Comparison of ENCODE assay signal across 8 cellular contexts in the genomic region with DNA sequence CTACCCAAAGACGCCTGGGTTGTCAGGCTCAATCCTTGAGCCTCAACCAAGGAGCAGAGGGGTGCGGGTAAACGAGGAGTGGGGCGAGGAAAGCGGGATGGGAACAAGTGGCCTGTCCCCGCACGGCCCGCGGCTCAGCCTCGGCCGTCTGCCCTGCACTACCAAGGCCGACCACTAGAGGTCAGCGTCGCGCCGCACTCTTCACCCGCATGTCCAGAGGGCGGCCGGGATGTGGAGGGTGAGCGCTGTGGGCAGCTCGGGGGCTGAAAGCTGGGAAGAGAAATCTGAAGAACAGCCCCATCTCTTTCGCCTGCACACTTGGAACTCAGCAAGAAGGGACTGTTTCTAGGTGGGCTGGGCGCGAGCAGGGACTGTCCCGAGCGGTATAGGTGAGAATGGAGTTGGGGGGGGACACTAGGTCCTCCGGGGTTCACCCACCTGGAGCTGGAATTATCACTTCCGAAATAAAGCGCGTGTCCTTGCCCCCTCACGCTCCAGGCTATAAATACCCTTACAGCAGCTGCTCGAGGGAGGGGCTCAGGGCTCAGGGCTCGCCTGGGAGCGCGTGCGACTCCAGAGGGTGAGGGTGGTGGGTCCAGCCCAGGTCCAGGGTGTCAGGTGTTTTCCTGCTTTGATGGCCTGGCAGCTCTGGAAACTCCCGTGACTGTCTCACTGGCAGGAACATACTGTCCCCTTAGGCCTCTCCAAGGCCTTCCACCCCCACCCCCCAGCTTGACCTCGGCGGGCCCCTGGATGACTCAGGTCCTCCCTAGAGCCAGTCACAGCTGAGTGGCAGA. TPM values are rescaled to one million over a fixed set of nuclear protein-coding genes. Genes with fewer than 3 reads are reported as not detected.
A peak's percentile ranks its signal among the peaks of the same experiment; 100 is the strongest.
DNase-seq lines count a peak whose midpoint lies in the region; ATAC-seq and TF ChIP-seq lines count a peak whose summit lies in the region.

No MANE protein-coding gene starts in this region.

- no peak overlapping the region for H3K27ac Mint-ChIP-seq in activated T-helper 2 cell treated with anti-CD3 and anti-CD28 coated beads, Interferon-gamma antibody, Interleukin-2, Interleukin-4, amounts not matched to agents 10 μg/mL and 5 μg/mL and 100 μg/mL, durations not matched to agents 14 hours and 24 hours and 36 hours
- H3K27ac Mint-ChIP-seq in natural killer cell = peak overlapping the region; percentile 72 to 89
- peak overlapping the region; percentile 85 for H3K27ac Mint-ChIP-seq in stimulated activated naive B cell treated with anti-CD40 and anti-IgM and Interleukin-4, amounts not matched to agents 10 μg/mL and 1 μg/mL and 100 μg/mL, for 72 hours

- peak overlapping the region; percentile 94 for H3K4me3 Mint-ChIP-seq in activated T-helper 2 cell treated with anti-CD3 and anti-CD28 coated beads, Interferon-gamma antibody, Interleukin-2, Interleukin-4, amounts not matched to agents 10 μg/mL and 5 μg/mL and 100 μg/mL, durations not matched to agents 14 hours and 24 hours and 36 hours (ENCODE audit: low read depth)
- H3K4me3 Mint-ChIP-seq in natural killer cell = peak overlapping the region; percentile 97
- H3K4me3 Mint-ChIP-seq in stimulated activated naive B cell treated with anti-CD40 and anti-IgM and Interleukin-4, amounts not matched to agents 10 μg/mL and 1 μg/mL and 100 μg/mL, for 72 hours = peak overlapping the region; percentile 83 to 91

- H3F3A ChIP-seq in PC-9 (ENCODE audit: insufficient read depth, low read depth) = no peaks in the 10 kb centered on the region

- BruUV-seq in PC-9 (replicated peaks; lab: Mats Ljungman, UMichigan) = no TSS peak

- peak overlapping the region; percentile 93 for H3K4me2 ChIP-seq in PC-9

- no peaks in the 10 kb centered on the region for H3K27me3 ChIP-seq in PC-9 (ENCODE audit: insufficient read depth, low read depth)

- no peak overlapping the region for H3K27ac ChIP-seq in PC-9

- H3K36me3 Mint-ChIP-seq in activated T-helper 2 cell treated with anti-CD3 and anti-CD28 coated beads, Interferon-gamma antibody, Interleukin-2, Interleukin-4, amounts not matched to agents 10 μg/mL and 5 μg/mL and 100 μg/mL, durations not matched to agents 14 hours and 24 hours and 36 hours (ENCODE audit: low read depth) = no peaks in the 10 kb centered on the region
- no peaks in the 10 kb centered on the region for H3K36me3 Mint-ChIP-seq in natural killer cell
- no peaks in the 10 kb centered on the region for H3K36me3 Mint-ChIP-seq in stimulated activated naive B cell treated with anti-CD40 and anti-IgM and Interleukin-4, amounts not matched to agents 10 μg/mL and 1 μg/mL and 100 μg/mL, for 72 hours

- peaks cover 9% of the 10 kb centered on the region for H3K4me1 ChIP-seq in PC-9 (replicated peaks; ENCODE audit: insufficient read depth)

- peaks cover 25% of the 10 kb centered on the region for H3K27me3 Mint-ChIP-seq in activated T-helper 2 cell treated with anti-CD3 and anti-CD28 coated beads, Interferon-gamma antibody, Interleukin-2, Interleukin-4, amounts not matched to agents 10 μg/mL and 5 μg/mL and 100 μg/mL, durations not matched to agents 14 hours and 24 hours and 36 hours (ENCODE audit: low read depth)
- H3K27me3 Mint-ChIP-seq in natural killer cell (ENCODE audit: low read depth in 2 of 2) = peaks cover 0 to 8% of the 10 kb centered on the region in 2 donors
- peaks cover 25 to 38% of the 10 kb centered on the region in 2 donors for H3K27me3 Mint-ChIP-seq in stimulated activated naive B cell treated with anti-CD40 and anti-IgM and Interleukin-4, amounts not matched to agents 10 μg/mL and 1 μg/mL and 100 μg/mL, for 72 hours

- H3K4me1 Mint-ChIP-seq in activated T-helper 2 cell treated with anti-CD3 and anti-CD28 coated beads, Interferon-gamma antibody, Interleukin-2, Interleukin-4, amounts not matched to agents 10 μg/mL and 5 μg/mL and 100 μg/mL, durations not matched to agents 14 hours and 24 hours and 36 hours (ENCODE audit: low read depth) = peaks cover 10% of the 10 kb centered on the region
- peaks cover 9 to 20% of the 10 kb centered on the region in 2 donors for H3K4me1 Mint-ChIP-seq in natural killer cell
- peaks cover 18 to 24% of the 10 kb centered on the region in 2 donors for H3K4me1 Mint-ChIP-seq in stimulated activated naive B cell treated with anti-CD40 and anti-IgM and Interleukin-4, amounts not matched to agents 10 μg/mL and 1 μg/mL and 100 μg/mL, for 72 hours

- H3K9me3 ChIP-seq in PC-9 (ENCODE audit: insufficient read depth, low read depth) = no peaks in the 10 kb centered on the region

- CTCF ChIA-PET in PC-9 (lab: Charles Lee) = interaction anchor here (0.5 to 1.4 kb wide), 9 partner anchors 69 to 146 kb away, joined by 3 to 20 read pairs (median 4); no protein-coding TSS in a partner anchor

- peak overlapping the region; percentile 85 for H3K4me3 ChIP-seq in PC-9

- ATAC-seq in GM19438 (IDR thresholded peaks at IDR 0.05; ENCODE audit: low read depth, unreplicated experiment) (peak; percentile 73), HG03571 (IDR thresholded peaks at IDR 0.05; ENCODE audit: unreplicated experiment) (peak; percentile 47), natural killer cell (peak; percentile 74 to 91 (median 76))
- ATAC-seq in stimulated activated naive B cell treated with anti-CD40 and anti-IgM and Interleukin-4, amounts not matched to agents 10 μg/mL and 1 μg/mL and 100 μg/mL, for 72 hours (replicated peaks) = peak; percentile 79 to 80

- no peaks in the 10 kb centered on the region for H3K9me3 Mint-ChIP-seq in activated T-helper 2 cell treated with anti-CD3 and anti-CD28 coated beads, Interferon-gamma antibody, Interleukin-2, Interleukin-4, amounts not matched to agents 10 μg/mL and 5 μg/mL and 100 μg/mL, durations not matched to agents 14 hours and 24 hours and 36 hours
- H3K9me3 Mint-ChIP-seq in natural killer cell = no peaks in the 10 kb centered on the region
- no peaks in the 10 kb centered on the region for H3K9me3 Mint-ChIP-seq in stimulated activated naive B cell treated with anti-CD40 and anti-IgM and Interleukin-4, amounts not matched to agents 10 μg/mL and 1 μg/mL and 100 μg/mL, for 72 hours

- POLR2A ChIA-PET in PC-9 (lab: Charles Lee; ENCODE audit: unreplicated experiment) = interaction anchor here (0.5 to 0.6 kb wide), 3 partner anchors 76 to 292 kb away, joined by 3 read pairs; partner anchors contain the start of gene PDIK1L

- no peaks in the 10 kb centered on the region for H3K36me3 ChIP-seq in PC-9 (ENCODE audit: low read depth)

- DNase-seq in COLO668 (lab: John Stamatoyannopoulos, UW; ENCODE audit: unreplicated experiment) = peak; percentile 85
- DNase-seq in PC-9 = peak; percentile 53 to 85
- peak; percentile 74 for DNase-seq in activated T-helper 2 cell treated with anti-CD3 and anti-CD28 coated beads, Interferon-gamma antibody, Interleukin-2, Interleukin-4, amounts not matched to agents 10 μg/mL and 5 μg/mL and 100 μg/mL, durations not matched to agents 14 hours and 24 hours and 36 hours (ENCODE audit: low spot score)
- DNase-seq in fibroblast of peridontal ligament (ENCODE audit: extremely low read depth) = peak; percentile 59
- peak; percentile 81 for DNase-seq in natural killer cell
- DNase-seq in stimulated activated naive B cell treated with anti-CD40 and anti-IgM and Interleukin-4, amounts not matched to agents 10 μg/mL and 1 μg/mL and 100 μg/mL, for 72 hours = peak; percentile 62

- no peaks in the 10 kb centered on the region for H3K9me2 ChIP-seq in PC-9 (ENCODE audit: insufficient read depth)

- no peaks in the 10 kb centered on the region for H4K20me1 ChIP-seq in PC-9 (ENCODE audit: insufficient read depth)

- intact Hi-C loops in PC-9 (cut with micrococcal nuclease; ENCODE audit: unreplicated experiment) (loop anchor here (1.0 to 5.0 kb wide), 6 partner anchors 69 to 286 kb away; partner anchors contain the start of gene CEP85), natural killer cell (cut with micrococcal nuclease) (loop anchor here (5.0 kb wide), 1 partner anchor 111 kb away; no protein-coding TSS in a partner anchor)
- intact Hi-C loops in activated T-helper 2 cell treated with anti-CD3 and anti-CD28 coated beads, Interferon-gamma antibody, Interleukin-2, Interleukin-4, amounts not matched to agents 10 μg/mL and 5 μg/mL and 100 μg/mL, durations not matched to agents 14 hours and 24 hours and 36 hours (cut with micrococcal nuclease) = loop anchor here (2.0 to 5.0 kb wide), 4 partner anchors 69 to 201 kb away; partner anchors contain the start of genes C1orf232 and ZNF593

- H3K79me2 ChIP-seq in PC-9 (ENCODE audit: low read depth) = no peaks in the 10 kb centered on the region

- peak; percentile 94 for TF ChIP-seq CTCF in PC-9 (conservative IDR thresholded peaks at IDR 0.05)
- TF ChIP-seq CTCF in natural killer cell (IDR thresholded peaks at IDR 0.05) = peak; percentile 99

- H2AFZ ChIP-seq in PC-9 = peak overlapping the region; percentile 97

RNA-seq across cellular contexts. Expression of gene SLC30A2, which starts 9.8 kb away (rescaled TPM):
- not detected in 2 replicates for total RNA-seq in PC-9 (2021)
- not detected in 2 replicates for total RNA-seq in activated T-helper 2 cell treated with anti-CD3 and anti-CD28 coated beads, Interferon-gamma antibody, Interleukin-2, Interleukin-4, amounts not matched to agents 10 μg/mL and 5 μg/mL and 100 μg/mL, durations not matched to agents 14 hours and 24 hours and 36 hours
- not detected for total RNA-seq in natural killer cell

RNA-seq across cellular contexts. Expression of gene EXTL1, which starts 14.6 kb away (rescaled TPM):
- total RNA-seq in PC-9 (2021) = 0.13 and 0.63 TPM in 2 replicates
- not detected in 2 replicates for total RNA-seq in activated T-helper 2 cell treated with anti-CD3 and anti-CD28 coated beads, Interferon-gamma antibody, Interleukin-2, Interleukin-4, amounts not matched to agents 10 μg/mL and 5 μg/mL and 100 μg/mL, durations not matched to agents 14 hours and 24 hours and 36 hours
- total RNA-seq in natural killer cell = not detected

RNA-seq across cellular contexts. Expression of gene TRIM63, which starts 31.3 kb away (rescaled TPM):
- not detected in 2 replicates for total RNA-seq in PC-9 (2021)
- not detected in 2 replicates for total RNA-seq in activated T-helper 2 cell treated with anti-CD3 and anti-CD28 coated beads, Interferon-gamma antibody, Interleukin-2, Interleukin-4, amounts not matched to agents 10 μg/mL and 5 μg/mL and 100 μg/mL, durations not matched to agents 14 hours and 24 hours and 36 hours
- total RNA-seq in natural killer cell = not detected

RNA-seq across cellular contexts. Expression of gene PAFAH2, which starts 38.3 kb away (rescaled TPM):
- 13.0 and 13.9 TPM in 2 replicates for total RNA-seq in PC-9 (2021)
- total RNA-seq in activated T-helper 2 cell treated with anti-CD3 and anti-CD28 coated beads, Interferon-gamma antibody, Interleukin-2, Interleukin-4, amounts not matched to agents 10 μg/mL and 5 μg/mL and 100 μg/mL, durations not matched to agents 14 hours and 24 hours and 36 hours = 7.3 and 7.7 TPM in 2 replicates
- total RNA-seq in natural killer cell = 10 to 100 TPM; 39.0 to 95.1 (median 68.6) TPM
